In genomic region chr15:79168922-79169322, GRCh38 we compare ENCODE assay signal across 9 cellular contexts.
A peak's percentile ranks its signal among the peaks of the same experiment; 100 is the strongest.
DNase-seq lines count a peak whose midpoint lies in the region; ATAC-seq and TF ChIP-seq lines count a peak whose summit lies in the region.
"Had no signal": no experiment of that assay in that cellular context is flagged by ENCODE, and none has a peak within 500 bp of the region (broad histone marks: within the 10 kb centered on the region; RNA-seq: fewer than 3 reads in every experiment).

No MANE protein-coding gene starts in this region.

- peaks cover 2% of the 10 kb centered on the region for H3K27me3 ChIP-seq in foreskin keratinocyte

- H3K36me3 Mint-ChIP-seq in osteocyte (ENCODE audit: unreplicated experiment): no peaks in the 10 kb centered on the region
- no peaks in the 10 kb centered on the region for H3K36me3 Mint-ChIP-seq in activated T-helper 2 cell treated with anti-CD3 and anti-CD28 coated beads, Interferon-gamma antibody, Interleukin-2, Interleukin-4, amounts not matched to agents 10 μg/mL and 5 μg/mL and 100 μg/mL, durations not matched to agents 14 hours and 24 hours and 36 hours (ENCODE audit: low read depth)

- peaks cover under 1% of the 10 kb centered on the region for H3K27me3 Mint-ChIP-seq in osteocyte (ENCODE audit: unreplicated experiment)
- H3K27me3 Mint-ChIP-seq in activated T-helper 2 cell treated with anti-CD3 and anti-CD28 coated beads, Interferon-gamma antibody, Interleukin-2, Interleukin-4, amounts not matched to agents 10 μg/mL and 5 μg/mL and 100 μg/mL, durations not matched to agents 14 hours and 24 hours and 36 hours (ENCODE audit: low read depth): peaks cover 10% of the 10 kb centered on the region

- DNase-seq in NCI-H69 (lab: John Stamatoyannopoulos, UW): peak; percentile 84
- peak; percentile 19 to 49 for DNase-seq in foreskin keratinocyte
- DNase-seq in osteocyte (ENCODE audit: extremely low spot score, unreplicated experiment): peak; percentile 70
- no peak for DNase-seq in NAMALWA (ENCODE audit: low spot score)
- DNase-seq in activated T-helper 2 cell treated with anti-CD3 and anti-CD28 coated beads, Interferon-gamma antibody, Interleukin-2, Interleukin-4, amounts not matched to agents 10 μg/mL and 5 μg/mL and 100 μg/mL, durations not matched to agents 14 hours and 24 hours and 36 hours (ENCODE audit: low spot score): no peak

- peaks cover 33% of the 10 kb centered on the region for H3K4me1 Mint-ChIP-seq in osteocyte (ENCODE audit: unreplicated experiment)
- H3K4me1 Mint-ChIP-seq in activated T-helper 2 cell treated with anti-CD3 and anti-CD28 coated beads, Interferon-gamma antibody, Interleukin-2, Interleukin-4, amounts not matched to agents 10 μg/mL and 5 μg/mL and 100 μg/mL, durations not matched to agents 14 hours and 24 hours and 36 hours (ENCODE audit: low read depth): no peaks in the 10 kb centered on the region

- TF ChIP-seq CTCF in HEK293 (tag by site-specific recombination; IDR thresholded peaks at IDR 0.05) (peak; percentile 37; the same call in 1 of the 2 replicates), foreskin keratinocyte (conservative IDR thresholded peaks at IDR 0.05) (peak; percentile 57), osteocyte (IDR thresholded peaks at IDR 0.05) (peak; percentile 31)

- POLR2A ChIA-PET in HEK293 (lab: Yijun Ruan, JAX): interaction anchor here (0.6 kb wide), 1 partner anchor 604 kb away, joined by 3 read pairs; no protein-coding TSS in a partner anchor

- H3K27ac ChIP-seq in HEK293 (ENCODE audit: extremely low read depth, low read depth, low read length) (no peak overlapping the region), foreskin keratinocyte (no peak overlapping the region)
- H3K27ac ChIP-seq: gastroesophageal sphincter had no signal

- H3K4me3 ChIP-seq in HEK293 (ENCODE audit: low read depth, low read length): no peak overlapping the region
- H3K4me3 ChIP-seq: gastroesophageal sphincter had no signal

- H3K4me3 Mint-ChIP-seq in osteocyte (ENCODE audit: unreplicated experiment): no peak overlapping the region
- H3K4me3 Mint-ChIP-seq in activated T-helper 2 cell treated with anti-CD3 and anti-CD28 coated beads, Interferon-gamma antibody, Interleukin-2, Interleukin-4, amounts not matched to agents 10 μg/mL and 5 μg/mL and 100 μg/mL, durations not matched to agents 14 hours and 24 hours and 36 hours (ENCODE audit: low read depth): no peak overlapping the region

- no peaks in the 10 kb centered on the region for H3K9me3 Mint-ChIP-seq in osteocyte (ENCODE audit: unreplicated experiment)
- H3K9me3 Mint-ChIP-seq in activated T-helper 2 cell treated with anti-CD3 and anti-CD28 coated beads, Interferon-gamma antibody, Interleukin-2, Interleukin-4, amounts not matched to agents 10 μg/mL and 5 μg/mL and 100 μg/mL, durations not matched to agents 14 hours and 24 hours and 36 hours: no peaks in the 10 kb centered on the region

- H3K9me3 ChIP-seq in HEK293 (ENCODE audit: control insufficient read depth, insufficient read depth, low read depth, low read length): no peaks in the 10 kb centered on the region
- H3K9me3 ChIP-seq: gastroesophageal sphincter had no signal

- intact Hi-C loops in activated T-helper 2 cell treated with anti-CD3 and anti-CD28 coated beads, Interferon-gamma antibody, Interleukin-2, Interleukin-4, amounts not matched to agents 10 μg/mL and 5 μg/mL and 100 μg/mL, durations not matched to agents 14 hours and 24 hours and 36 hours (cut with micrococcal nuclease): no loop called here

- peak overlapping the region; percentile 67 for H3K27ac Mint-ChIP-seq in osteocyte (ENCODE audit: unreplicated experiment)
- no peak overlapping the region for H3K27ac Mint-ChIP-seq in activated T-helper 2 cell treated with anti-CD3 and anti-CD28 coated beads, Interferon-gamma antibody, Interleukin-2, Interleukin-4, amounts not matched to agents 10 μg/mL and 5 μg/mL and 100 μg/mL, durations not matched to agents 14 hours and 24 hours and 36 hours

- H3K4me1 ChIP-seq in HEK293 (ENCODE audit: control insufficient read depth, insufficient read depth, low read length) (peaks cover 18% of the 10 kb centered on the region), foreskin keratinocyte (peaks cover 13% of the 10 kb centered on the region)
- H3K4me1 ChIP-seq: gastroesophageal sphincter had no signal

- peak; percentile 83 for ATAC-seq in foreskin keratinocyte
- no peak for ATAC-seq in GM18909 (IDR thresholded peaks at IDR 0.05; ENCODE audit: poor library complexity, unreplicated experiment)
- no peak for ATAC-seq in HG03039 (IDR thresholded peaks at IDR 0.05; ENCODE audit: unreplicated experiment)
- ATAC-seq: gastroesophageal sphincter had no signal

- no peaks in the 10 kb centered on the region for H3K36me3 ChIP-seq in HEK293 (ENCODE audit: control insufficient read depth in 2 of 2, insufficient read depth in 1 of 2, low read length in 2 of 2)
- H3K36me3 ChIP-seq: gastroesophageal sphincter had no signal

- CTCF ChIA-PET in HEK293 (lab: Yijun Ruan, JAX): interaction anchor here (0.7 to 3.3 kb wide), 17 partner anchors 9 to 709 kb away, joined by 3 to 35 read pairs (median 3); no protein-coding TSS in a partner anchor

TF ChIP-seq in HEK293, 187 proteins besides CTCF, POLR2A, EP300 and RAD21:
- peak; percentile 59; the same call in 1 of the 2 replicates for TF ChIP-seq ZBTB17 (tag by site-specific recombination; IDR thresholded peaks at IDR 0.05)
- TF ChIP-seq ZNF660 (tag by site-specific recombination; IDR thresholded peaks at IDR 0.05): 0 out of 2 replicates have a peak, but pooled peaks have one; percentile 17
- TF ChIP-seq ZIC2 (tag by site-specific recombination; IDR thresholded peaks at IDR 0.05): peak; percentile 26; the same call in 1 of the 2 replicates
- TF ChIP-seq ZNF600 (tag by site-specific recombination; IDR thresholded peaks at IDR 0.05): 0 out of 2 replicates have a peak, but pooled peaks have one; percentile 61
- TF ChIP-seq PRDM1 (tag by site-specific recombination; IDR thresholded peaks at IDR 0.05): peak; percentile 46; the same call in 1 of the 2 replicates
- no peak for TF ChIP-seq ZNF391 (tag by site-specific recombination; IDR thresholded peaks at IDR 0.05; ENCODE audit: borderline replicate concordance, low read depth)
- TF ChIP-seq, protein P1, sequence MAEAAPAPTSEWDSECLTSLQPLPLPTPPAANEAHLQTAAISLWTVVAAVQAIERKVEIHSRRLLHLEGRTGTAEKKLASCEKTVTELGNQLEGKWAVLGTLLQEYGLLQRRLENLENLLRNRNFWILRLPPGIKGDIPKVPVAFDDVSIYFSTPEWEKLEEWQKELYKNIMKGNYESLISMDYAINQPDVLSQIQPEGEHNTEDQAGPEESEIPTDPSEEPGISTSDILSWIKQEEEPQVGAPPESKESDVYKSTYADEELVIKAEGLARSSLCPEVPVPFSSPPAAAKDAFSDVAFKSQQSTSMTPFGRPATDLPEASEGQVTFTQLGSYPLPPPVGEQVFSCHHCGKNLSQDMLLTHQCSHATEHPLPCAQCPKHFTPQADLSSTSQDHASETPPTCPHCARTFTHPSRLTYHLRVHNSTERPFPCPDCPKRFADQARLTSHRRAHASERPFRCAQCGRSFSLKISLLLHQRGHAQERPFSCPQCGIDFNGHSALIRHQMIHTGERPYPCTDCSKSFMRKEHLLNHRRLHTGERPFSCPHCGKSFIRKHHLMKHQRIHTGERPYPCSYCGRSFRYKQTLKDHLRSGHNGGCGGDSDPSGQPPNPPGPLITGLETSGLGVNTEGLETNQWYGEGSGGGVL (tag by site-specific recombination; IDR thresholded peaks at IDR 0.05): no peak
- TF ChIP-seq GLIS1 (tag by site-specific recombination; IDR thresholded peaks at IDR 0.05): peak; percentile 95
- no peak for TF ChIP-seq ZNF362 (tag by site-specific recombination; IDR thresholded peaks at IDR 0.05)
- TF ChIP-seq ZNF24 (tag by site-specific recombination; IDR thresholded peaks at IDR 0.05): 0 out of 2 replicates have a peak, but pooled peaks have one; percentile 35
- no peak for TF ChIP-seq ZNF404 (tag by site-specific recombination; IDR thresholded peaks at IDR 0.05)
- peak; percentile 82 for TF ChIP-seq SP7 (tag by site-specific recombination; IDR thresholded peaks at IDR 0.05)
- TF ChIP-seq TRIM28 (IDR thresholded peaks at IDR 0.05; ENCODE audit: borderline replicate concordance, low read length): 0 out of 2 replicates have a peak, but pooled peaks have one; percentile 53
TF ChIP-seq in HEK293: peak in this region for 9.

Comparison
In these comparisons a context has a peak if more than half of its experiments do, and no peak if none do; other contexts are left out.
1. DNase-seq: peak in NCI-H69 (single experiment), foreskin keratinocyte (2 of 2) and osteocyte (single experiment); none in NAMALWA (single experiment) and activated T-helper 2 cell treated with anti-CD3 and anti-CD28 coated beads, Interferon-gamma antibody, Interleukin-2, Interleukin-4, amounts not matched to agents 10 μg/mL and 5 μg/mL and 100 μg/mL, durations not matched to agents 14 hours and 24 hours and 36 hours (single experiment).
2. Peak in every context shown above with its lines, with median percentiles within 50 percentile points of each other: CTCF ChIP-seq.